ENCODE assay signal across 12 cellular contexts in the genomic region with DNA sequence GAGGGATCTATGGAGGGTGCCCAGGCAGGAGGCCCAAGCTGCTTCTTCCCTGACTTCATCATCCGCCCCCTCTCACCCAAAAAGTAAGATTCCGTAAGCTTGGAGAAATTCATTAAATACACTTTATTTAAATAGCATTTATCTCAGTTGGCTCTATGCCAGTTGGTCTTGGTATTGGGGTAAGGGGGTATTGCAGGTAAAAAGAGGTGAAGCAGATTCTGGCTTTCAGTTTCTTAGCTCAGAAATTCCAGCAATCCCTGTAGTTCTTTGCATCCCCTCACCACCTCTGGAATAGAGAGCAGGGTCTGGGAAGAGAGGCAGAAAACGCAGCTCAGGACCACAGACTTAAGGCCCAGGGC. TPM values are rescaled to one million over a fixed set of nuclear protein-coding genes. Genes with fewer than 3 reads are reported as not detected.
DNase-seq lines count a peak whose midpoint lies in the region; ATAC-seq, FAIRE-seq and TF ChIP-seq lines count a peak whose summit lies in the region.
"Had no signal": no experiment of that assay in that cellular context is flagged by ENCODE, and none has a peak within 500 bp of the region (broad histone marks: within the 10 kb centered on the region; RNA-seq: fewer than 3 reads in every experiment).

No MANE protein-coding gene starts in this region.

- in situ Hi-C loops in HepG2 (cut with HindIII; ENCODE audit: extremely low pct_ligation_motif_present, low pct_unique_long_range_greater_than_20kb): no loop called here

- intact Hi-C loops in Caco-2 (cut with micrococcal nuclease; ENCODE audit: unreplicated experiment): loop anchor here (2.0 to 10.0 kb wide), 3 partner anchors 21 to 243 kb away; partner anchors contain the start of genes IFT20, SPAG5, TNFAIP1 and UNC119
- intact Hi-C loops in HepG2 (cut with micrococcal nuclease; ENCODE audit: unreplicated experiment): no loop called here
- intact Hi-C loops in head of caudate nucleus (cut with DNase I): no loop called here

- TF ChIP-seq POLR2A in A549 (IDR thresholded peaks at IDR 0.05; ENCODE audit: low read length) (no peak), HepG2 (IDR thresholded peaks at IDR 0.05; ENCODE audit: insufficient read depth in 1 of 2, low read depth in 2 of 2, low read length in 2 of 2) (no peak)

- no peaks in the 10 kb centered on the region for H3K27me3 ChIP-seq in Caco-2 (replicated peaks; ENCODE audit: control insufficient read depth, insufficient read depth, low read length)
- no peaks in the 10 kb centered on the region for H3K27me3 ChIP-seq in SU-DHL-6 (ENCODE audit: low read length)
- no peaks in the 10 kb centered on the region for H3K27me3 ChIP-seq in HepG2 (ENCODE audit: control insufficient read depth in 1 of 2, insufficient read depth in 2 of 2, low read length in 2 of 2)
- H3K27me3 ChIP-seq: brain microvascular endothelial cell had no signal

- H3K9me3 Mint-ChIP-seq in Caco-2 (ENCODE audit: unreplicated experiment) (no peaks in the 10 kb centered on the region), progenitor cell of endocrine pancreas (ENCODE audit: low read depth) (no peaks in the 10 kb centered on the region)
- H3K9me3 Mint-ChIP-seq: activated T-cell treated with anti-CD3 and anti-CD28 coated beads, Interleukin-2, amount 50 U/mL, for 24 hours; memory B cell had no signal

- DNase-seq in A549 (ENCODE audit: low read depth in 1 of 2, low spot score in 1 of 2) (no peak), Caco-2 (no peak), HepG2 (ENCODE audit: low spot score) (no peak), head of caudate nucleus (no peak), OCI-M2 (lab: John Stamatoyannopoulos, UW; ENCODE audit: unreplicated experiment) (no peak), progenitor cell of endocrine pancreas (ENCODE audit: low spot score, unreplicated experiment) (no peak)

- H3K27me3 Mint-ChIP-seq in Caco-2 (ENCODE audit: insufficient read depth, unreplicated experiment) (no peaks in the 10 kb centered on the region), progenitor cell of endocrine pancreas (peaks cover 12% of the 10 kb centered on the region)
- H3K27me3 Mint-ChIP-seq: activated T-cell treated with anti-CD3 and anti-CD28 coated beads, Interleukin-2, amount 50 U/mL, for 24 hours; memory B cell had no signal

- no peak overlapping the region for H3K27ac ChIP-seq in A549
- peak overlapping the region; percentile 60 for H3K27ac ChIP-seq in SU-DHL-6 (ENCODE audit: low read depth, low read length)
- peak overlapping the region; percentile 52 for H3K27ac ChIP-seq in HepG2 (ENCODE audit: extremely low read length, insufficient read depth, low read length)
- H3K27ac ChIP-seq: brain microvascular endothelial cell had no signal

- H3K4me1 Mint-ChIP-seq in Caco-2 (ENCODE audit: low read depth, unreplicated experiment) (peaks cover 15% of the 10 kb centered on the region), progenitor cell of endocrine pancreas (ENCODE audit: low read depth) (peaks cover 4% of the 10 kb centered on the region)

- TF ChIP-seq EP300 in A549 (IDR thresholded peaks at IDR 0.05) (no peak), HepG2 (IDR thresholded peaks at IDR 0.05; ENCODE audit: low read depth in 2 of 2, low read length in 2 of 2) (no peak), HepG2 (CRISPR knock-in tag; IDR thresholded peaks at IDR 0.05; ENCODE audit: borderline replicate concordance) (no peak)

- no peak for TF ChIP-seq RAD21 in A549 (conservative IDR thresholded peaks at IDR 0.05 in 1 of 2, IDR thresholded peaks at IDR 0.05 in 1 of 2)
- no peak for TF ChIP-seq RAD21 in HepG2 (CRISPR knock-in tag; IDR thresholded peaks at IDR 0.05)

- CTCF ChIA-PET in A549 (lab: Yijun Ruan, JAX) (interaction anchor here (0.6 to 1.9 kb wide), 7 partner anchors 8 to 254 kb away, joined by 3 to 8 read pairs (median 6); no protein-coding TSS in a partner anchor), Caco-2 (lab: Charles Lee) (interaction anchor here (0.6 kb wide), 1 partner anchor 482 kb away, joined by 4 read pairs; no protein-coding TSS in a partner anchor), HepG2 (lab: Yijun Ruan, JAX; ENCODE audit: low intra/inter-chr PET ratio, low total read pairs) (no interaction called here)

- H2AFZ ChIP-seq in SU-DHL-6 (ENCODE audit: low read depth, low read length, severe bottlenecking) (no peak overlapping the region), HepG2 (ENCODE audit: low read length) (no peak overlapping the region)

- TF ChIP-seq CTCF in A549 (IDR thresholded peaks at IDR 0.05): no peak
- no peak for TF ChIP-seq CTCF in Caco-2 (IDR thresholded peaks at IDR 0.05; ENCODE audit: insufficient read depth in 1 of 2, low read depth in 1 of 2, low read length in 1 of 2, severe bottlenecking in 1 of 2, unreplicated experiment in 1 of 2)
- no peak for TF ChIP-seq CTCF in SU-DHL-6 (IDR thresholded peaks at IDR 0.05; ENCODE audit: insufficient read depth, low read length, poor library complexity, severe bottlenecking)
- no peak for TF ChIP-seq CTCF in HepG2 (CRISPR knock-in tag; IDR thresholded peaks at IDR 0.05)
- no peak for TF ChIP-seq CTCF in progenitor cell of endocrine pancreas (IDR thresholded peaks at IDR 0.05; ENCODE audit: unreplicated experiment)

- ATAC-seq in A549: no peak
- ATAC-seq in HepG2: no peak
- ATAC-seq in HG02973 (IDR thresholded peaks at IDR 0.05; ENCODE audit: unreplicated experiment): no peak

- H4K20me1 ChIP-seq in SU-DHL-6 (ENCODE audit: low read depth, low read length) (no peaks in the 10 kb centered on the region), HepG2 (ENCODE audit: insufficient read depth, low read length) (no peaks in the 10 kb centered on the region)

- H3K9ac ChIP-seq in SU-DHL-6 (ENCODE audit: low read length) (peak overlapping the region; percentile 30; the same call in 1 of the 2 replicates), HepG2 (ENCODE audit: insufficient read depth, low read depth, low read length) (no peak overlapping the region)

- H3K36me3 Mint-ChIP-seq in Caco-2 (ENCODE audit: insufficient read depth, unreplicated experiment): peaks cover 5% of the 10 kb centered on the region
- peaks cover 10% of the 10 kb centered on the region for H3K36me3 Mint-ChIP-seq in progenitor cell of endocrine pancreas (ENCODE audit: insufficient read depth)
- H3K36me3 Mint-ChIP-seq: memory B cell had no signal

- peaks cover 19% of the 10 kb centered on the region for H3F3A ChIP-seq in SU-DHL-6 (ENCODE audit: insufficient read depth)

- FAIRE-seq in A549 (lab: Jason Lieb, UNC) (no peak), HepG2 (lab: Jason Lieb, UNC) (no peak)

- H3K9me2 ChIP-seq in SU-DHL-6 (replicated peaks; ENCODE audit: insufficient read depth, low read length): no peaks in the 10 kb centered on the region

- H3K4me2 ChIP-seq in A549 (peak overlapping the region; percentile 36; the same call in 2 of the 3 replicates), SU-DHL-6 (ENCODE audit: low read depth, low read length, poor library complexity, severe bottlenecking) (peak overlapping the region; percentile 34), HepG2 (ENCODE audit: low read depth, low read length) (peak overlapping the region; percentile 28; the same call in 1 of the 2 replicates)

- 96% methylated on average over 3 of the region's 3 CpGs for WGBS in A549 (ENCODE audit: missing lambda C conversion rate)
- 100% methylated on average over 3 of the region's 3 CpGs for WGBS in HepG2 (ENCODE audit: low lambda C conversion rate)

- H3K4me3 Mint-ChIP-seq in Caco-2 (ENCODE audit: unreplicated experiment): no peak overlapping the region
- no peak overlapping the region for H3K4me3 Mint-ChIP-seq in progenitor cell of endocrine pancreas (ENCODE audit: low read depth)

- POLR2A ChIA-PET in A549 (lab: Yijun Ruan, JAX) (no interaction called here), Caco-2 (lab: Charles Lee) (no interaction called here), HepG2 (lab: Yijun Ruan, JAX) (interaction anchor here (1.3 to 1.4 kb wide), 2 partner anchors 22 to 67 kb away, joined by 7 to 8 read pairs; partner anchors contain the start of genes BLTP2 and SPAG5)

- H3K4me3 ChIP-seq in A549 (no peak overlapping the region), Caco-2 (ENCODE audit: low read depth, low read length) (no peak overlapping the region), SU-DHL-6 (ENCODE audit: insufficient read depth, low read length, poor library complexity, severe bottlenecking) (no peak overlapping the region), HepG2 (replicated peaks in 1 of 3; ENCODE audit: insufficient read depth in 1 of 3, low read depth in 2 of 3, low read length in 3 of 3) (no peak overlapping the region)

- H3K4me1 ChIP-seq in A549 (peaks cover 14% of the 10 kb centered on the region), Caco-2 (peaks cover 18% of the 10 kb centered on the region), HepG2 (ENCODE audit: insufficient read depth, low read length) (peaks cover 43% of the 10 kb centered on the region)

- H3K9me3 ChIP-seq in A549 (no peaks in the 10 kb centered on the region), Caco-2 (no peaks in the 10 kb centered on the region), SU-DHL-6 (ENCODE audit: insufficient read depth, low read length) (no peaks in the 10 kb centered on the region), HepG2 (ENCODE audit: low read length) (no peaks in the 10 kb centered on the region)
- H3K9me3 ChIP-seq: prostate gland had no signal

- BruUV-seq in Caco-2 (replicated peaks; lab: Mats Ljungman, UMichigan) (no TSS peak), HepG2 (replicated peaks; lab: Mats Ljungman, UMichigan) (no TSS peak)

- peaks cover 5% of the 10 kb centered on the region for H3K36me3 ChIP-seq in Caco-2 (ENCODE audit: control insufficient read depth, insufficient read depth, low read length)
- peaks cover 6% of the 10 kb centered on the region for H3K36me3 ChIP-seq in SU-DHL-6 (ENCODE audit: low read length)
- peaks cover 21 to 45% of the 10 kb centered on the region in 2 experiments for H3K36me3 ChIP-seq in HepG2 (replicated peaks in 1 of 2; ENCODE audit: control insufficient read depth in 1 of 2, insufficient read depth in 2 of 2, low read length in 2 of 2)
- H3K36me3 ChIP-seq: prostate gland had no signal

- peak overlapping the region; percentile 40 for H3K27ac Mint-ChIP-seq in Caco-2 (ENCODE audit: unreplicated experiment)
- H3K27ac Mint-ChIP-seq in progenitor cell of endocrine pancreas: no peak overlapping the region

- no peaks in the 10 kb centered on the region for H3K79me2 ChIP-seq in SU-DHL-6 (ENCODE audit: insufficient read depth, low read length)
- H3K79me2 ChIP-seq in HepG2 (ENCODE audit: insufficient read depth, low read length): peaks cover 4% of the 10 kb centered on the region

RNA-seq across cellular contexts. Expression of gene ALDOC, which starts 0.8 kb away (rescaled TPM):
- polyA plus RNA-seq in A549 (2011; rRNA removed) (6.3 and 10.1 TPM in 2 replicates), A549 (2017; fragmentation: RNase III; extraction: RNeasy Plus Mini Kit Qiagen cat#74134 plus additional on column Dnase treatment) (1.7 to 1.9 TPM (median 1.9 TPM) in 3 replicates), HepG2 (2011; rRNA removed) (60.9 and 86.5 TPM in 2 replicates)
- polyA plus RNA-seq in A549 (2012; cell fraction: cytosol; rRNA removed): 2.3 and 2.8 TPM in 2 replicates
- polyA plus RNA-seq in A549 (2012; cell fraction: nucleus; rRNA removed): 9.9 and 10.3 TPM in 2 replicates
- 7.4 and 7.6 TPM in 2 replicates for polyA minus RNA-seq in A549 (2011; rRNA and poly(A)+ RNA removed)
- total RNA-seq in Caco-2 (2022) (16.3 and 17.7 TPM in 2 replicates), HepG2 (2016; rRNA removed; fragmentation: Illumina TruSeq; extraction: Trizol) (15.4 and 16.9 TPM in 2 replicates), progenitor cell of endocrine pancreas (4.8 and 5.6 TPM in 2 replicates)
- 1.9 and 2.3 TPM in 2 replicates for total RNA-seq in HepG2 (2016; cell fraction: cytosol; rRNA removed; fragmentation: Illumina TruSeq; extraction: Trizol; ENCODE audit: low read depth)
- 14.8 and 19.1 TPM in 2 replicates for total RNA-seq in HepG2 (2016; cell fraction: insoluble cytoplasmic fraction; rRNA removed; fragmentation: Illumina TruSeq; extraction: Trizol)
- total RNA-seq in HepG2 (2016; cell fraction: membrane; rRNA removed; fragmentation: Illumina TruSeq; extraction: Trizol): 3.6 and 4.1 TPM in 2 replicates
- 5.5 and 6.5 TPM in 2 replicates for total RNA-seq in HepG2 (2016; cell fraction: nucleus; rRNA removed; fragmentation: Illumina TruSeq; extraction: Trizol)
- 88.3 and 89.2 TPM in 2 replicates for polyA plus RNA-seq in HepG2 (2011; cell fraction: cytosol; rRNA removed)
- 58.5 and 80.1 TPM in 2 replicates for polyA plus RNA-seq in HepG2 (2011; cell fraction: nucleus; rRNA removed)
- 60.0 and 69.4 TPM in 2 replicates for polyA plus RNA-seq in HepG2 (2012)
- polyA plus RNA-seq in HepG2 (2016; cell fraction: cytosol; fragmentation: Illumina TruSeq; extraction: Trizol; ENCODE audit: low read depth): 2.0 and 2.3 TPM in 2 replicates
- polyA plus RNA-seq in HepG2 (2016; cell fraction: insoluble cytoplasmic fraction; fragmentation: Illumina TruSeq; extraction: Trizol; ENCODE audit: low read depth): 19.5 and 24.0 TPM in 2 replicates
- 2.4 and 2.9 TPM in 2 replicates for polyA plus RNA-seq in HepG2 (2016; cell fraction: membrane; fragmentation: Illumina TruSeq; extraction: Trizol; ENCODE audit: low read depth)
- 7.6 and 8.5 TPM in 2 replicates for polyA plus RNA-seq in HepG2 (2016; cell fraction: nucleus; fragmentation: Illumina TruSeq; extraction: Trizol; ENCODE audit: insufficient read depth, low read depth)
- polyA minus RNA-seq in HepG2 (2011; rRNA and poly(A)+ RNA removed; ENCODE audit: low replicate concordance): 18.8 and 112 TPM in 2 replicates
- polyA minus RNA-seq in HepG2 (2011; cell fraction: cytosol; rRNA and poly(A)+ RNA removed): 37.7 and 51.5 TPM in 2 replicates
- 11.8 and 17.7 TPM in 2 replicates for polyA minus RNA-seq in HepG2 (2011; cell fraction: nucleus; rRNA and poly(A)+ RNA removed)

RNA-seq across cellular contexts. Expression of gene PIGS, which starts 6.1 kb away (rescaled TPM):
- polyA plus RNA-seq in A549 (2011; rRNA removed) (50.0 and 53.2 TPM in 2 replicates), A549 (2017; fragmentation: RNase III; extraction: RNeasy Plus Mini Kit Qiagen cat#74134 plus additional on column Dnase treatment) (46.6 to 53.3 TPM (median 53.2 TPM) in 3 replicates), HepG2 (2011; rRNA removed) (23.5 and 31.7 TPM in 2 replicates)
- polyA plus RNA-seq in A549 (2012; cell fraction: cytosol; rRNA removed): 55.8 and 70.1 TPM in 2 replicates
- polyA plus RNA-seq in A549 (2012; cell fraction: nucleus; rRNA removed): 87.3 and 89.3 TPM in 2 replicates
- 42.7 and 44.4 TPM in 2 replicates for polyA minus RNA-seq in A549 (2011; rRNA and poly(A)+ RNA removed)
- total RNA-seq in Caco-2 (2022) (78.2 and 99.6 TPM in 2 replicates), HepG2 (2016; rRNA removed; fragmentation: Illumina TruSeq; extraction: Trizol) (26.6 and 42.6 TPM in 2 replicates), progenitor cell of endocrine pancreas (65.0 and 68.2 TPM in 2 replicates)
- total RNA-seq in HepG2 (2016; cell fraction: cytosol; rRNA removed; fragmentation: Illumina TruSeq; extraction: Trizol; ENCODE audit: low read depth): 13.9 and 14.3 TPM in 2 replicates
- total RNA-seq in HepG2 (2016; cell fraction: insoluble cytoplasmic fraction; rRNA removed; fragmentation: Illumina TruSeq; extraction: Trizol): 23.4 and 47.4 TPM in 2 replicates
- total RNA-seq in HepG2 (2016; cell fraction: membrane; rRNA removed; fragmentation: Illumina TruSeq; extraction: Trizol): 32.6 and 37.9 TPM in 2 replicates
- total RNA-seq in HepG2 (2016; cell fraction: nucleus; rRNA removed; fragmentation: Illumina TruSeq; extraction: Trizol): 34.6 and 36.1 TPM in 2 replicates
- 29.9 and 34.2 TPM in 2 replicates for polyA plus RNA-seq in HepG2 (2011; cell fraction: cytosol; rRNA removed)
- polyA plus RNA-seq in HepG2 (2011; cell fraction: nucleus; rRNA removed): 62.5 and 62.8 TPM in 2 replicates
- 58.2 and 68.5 TPM in 2 replicates for polyA plus RNA-seq in HepG2 (2012)
- 17.4 and 20.1 TPM in 2 replicates for polyA plus RNA-seq in HepG2 (2016; cell fraction: cytosol; fragmentation: Illumina TruSeq; extraction: Trizol; ENCODE audit: low read depth)
- 27.8 and 30.3 TPM in 2 replicates for polyA plus RNA-seq in HepG2 (2016; cell fraction: insoluble cytoplasmic fraction; fragmentation: Illumina TruSeq; extraction: Trizol; ENCODE audit: low read depth)
- 34.6 and 35.4 TPM in 2 replicates for polyA plus RNA-seq in HepG2 (2016; cell fraction: membrane; fragmentation: Illumina TruSeq; extraction: Trizol; ENCODE audit: low read depth)
- 62.4 and 64.1 TPM in 2 replicates for polyA plus RNA-seq in HepG2 (2016; cell fraction: nucleus; fragmentation: Illumina TruSeq; extraction: Trizol; ENCODE audit: insufficient read depth, low read depth)
- polyA minus RNA-seq in HepG2 (2011; rRNA and poly(A)+ RNA removed; ENCODE audit: low replicate concordance): 43.4 and 53.5 TPM in 2 replicates
- 22.6 and 26.6 TPM in 2 replicates for polyA minus RNA-seq in HepG2 (2011; cell fraction: cytosol; rRNA and poly(A)+ RNA removed)
- 19.8 and 27.0 TPM in 2 replicates for polyA minus RNA-seq in HepG2 (2011; cell fraction: nucleus; rRNA and poly(A)+ RNA removed)

RNA-seq across cellular contexts. Expression of gene SPAG5, which starts 21.4 kb away (rescaled TPM):
- 111 and 123 TPM in 2 replicates for polyA plus RNA-seq in A549 (2011; rRNA removed)
- polyA plus RNA-seq in A549 (2012; cell fraction: cytosol; rRNA removed): 88.5 and 91.7 TPM in 2 replicates
- 142 and 199 TPM in 2 replicates for polyA plus RNA-seq in A549 (2012; cell fraction: nucleus; rRNA removed)
- 106 to 111 TPM (median 107 TPM) in 3 replicates for polyA plus RNA-seq in A549 (2017; fragmentation: RNase III; extraction: RNeasy Plus Mini Kit Qiagen cat#74134 plus additional on column Dnase treatment)
- 110 and 142 TPM in 2 replicates for polyA minus RNA-seq in A549 (2011; rRNA and poly(A)+ RNA removed)
- total RNA-seq in Caco-2 (2022): 113 TPM in 2 replicates
- 98.0 and 105 TPM in 2 replicates for total RNA-seq in HepG2 (2016; rRNA removed; fragmentation: Illumina TruSeq; extraction: Trizol)
- total RNA-seq in HepG2 (2016; cell fraction: cytosol; rRNA removed; fragmentation: Illumina TruSeq; extraction: Trizol; ENCODE audit: low read depth): 14.6 and 16.2 TPM in 2 replicates
- 98.5 and 112 TPM in 2 replicates for total RNA-seq in HepG2 (2016; cell fraction: insoluble cytoplasmic fraction; rRNA removed; fragmentation: Illumina TruSeq; extraction: Trizol)
- 35.4 and 39.1 TPM in 2 replicates for total RNA-seq in HepG2 (2016; cell fraction: membrane; rRNA removed; fragmentation: Illumina TruSeq; extraction: Trizol)
- total RNA-seq in HepG2 (2016; cell fraction: nucleus; rRNA removed; fragmentation: Illumina TruSeq; extraction: Trizol): 89.1 and 95.8 TPM in 2 replicates
- 28.2 and 41.4 TPM in 2 replicates for polyA plus RNA-seq in HepG2 (2011; rRNA removed)
- 22.7 and 32.5 TPM in 2 replicates for polyA plus RNA-seq in HepG2 (2011; cell fraction: cytosol; rRNA removed)
- 69.4 and 110 TPM in 2 replicates for polyA plus RNA-seq in HepG2 (2011; cell fraction: nucleus; rRNA removed)
- polyA plus RNA-seq in HepG2 (2012): 16.1 and 27.4 TPM in 2 replicates
- polyA plus RNA-seq in HepG2 (2016; cell fraction: cytosol; fragmentation: Illumina TruSeq; extraction: Trizol; ENCODE audit: low read depth): 9.9 and 10.2 TPM in 2 replicates
- polyA plus RNA-seq in HepG2 (2016; cell fraction: insoluble cytoplasmic fraction; fragmentation: Illumina TruSeq; extraction: Trizol; ENCODE audit: low read depth): 92.8 and 96.1 TPM in 2 replicates
- 20.0 and 23.8 TPM in 2 replicates for polyA plus RNA-seq in HepG2 (2016; cell fraction: membrane; fragmentation: Illumina TruSeq; extraction: Trizol; ENCODE audit: low read depth)
- polyA plus RNA-seq in HepG2 (2016; cell fraction: nucleus; fragmentation: Illumina TruSeq; extraction: Trizol; ENCODE audit: insufficient read depth, low read depth): 145 and 148 TPM in 2 replicates
- polyA minus RNA-seq in HepG2 (2011; rRNA and poly(A)+ RNA removed; ENCODE audit: low replicate concordance): 67.2 and 287 TPM in 2 replicates
- polyA minus RNA-seq in HepG2 (2011; cell fraction: cytosol; rRNA and poly(A)+ RNA removed): 18.6 and 22.3 TPM in 2 replicates
- polyA minus RNA-seq in HepG2 (2011; cell fraction: nucleus; rRNA and poly(A)+ RNA removed): 59.9 and 64.0 TPM in 2 replicates
- 69.4 and 77.8 TPM in 2 replicates for total RNA-seq in progenitor cell of endocrine pancreas

RNA-seq across cellular contexts. Expression of gene UNC119, which starts 25.0 kb away (rescaled TPM):
- polyA plus RNA-seq in A549 (2011; rRNA removed): 50.5 and 53.5 TPM in 2 replicates
- polyA plus RNA-seq in A549 (2012; cell fraction: cytosol; rRNA removed): 61.2 and 77.9 TPM in 2 replicates
- polyA plus RNA-seq in A549 (2012; cell fraction: nucleus; rRNA removed): 97.1 and 99.8 TPM in 2 replicates
- polyA plus RNA-seq in A549 (2017; fragmentation: RNase III; extraction: RNeasy Plus Mini Kit Qiagen cat#74134 plus additional on column Dnase treatment): 22.8 to 27.8 TPM (median 26.0 TPM) in 3 replicates
- polyA minus RNA-seq in A549 (2011; rRNA and poly(A)+ RNA removed): 34.9 and 42.0 TPM in 2 replicates
- 40.5 and 41.3 TPM in 2 replicates for total RNA-seq in Caco-2 (2022)
- 7.8 and 10.4 TPM in 2 replicates for total RNA-seq in HepG2 (2016; rRNA removed; fragmentation: Illumina TruSeq; extraction: Trizol)
- 5.0 and 5.9 TPM in 2 replicates for total RNA-seq in HepG2 (2016; cell fraction: cytosol; rRNA removed; fragmentation: Illumina TruSeq; extraction: Trizol; ENCODE audit: low read depth)
- 8.0 and 10.9 TPM in 2 replicates for total RNA-seq in HepG2 (2016; cell fraction: insoluble cytoplasmic fraction; rRNA removed; fragmentation: Illumina TruSeq; extraction: Trizol)
- total RNA-seq in HepG2 (2016; cell fraction: membrane; rRNA removed; fragmentation: Illumina TruSeq; extraction: Trizol): 7.4 and 9.1 TPM in 2 replicates
- 9.3 and 10.1 TPM in 2 replicates for total RNA-seq in HepG2 (2016; cell fraction: nucleus; rRNA removed; fragmentation: Illumina TruSeq; extraction: Trizol)
- polyA plus RNA-seq in HepG2 (2011; rRNA removed): 57.6 and 63.1 TPM in 2 replicates
- 25.1 and 34.9 TPM in 2 replicates for polyA plus RNA-seq in HepG2 (2011; cell fraction: cytosol; rRNA removed)
- polyA plus RNA-seq in HepG2 (2011; cell fraction: nucleus; rRNA removed): 72.7 and 85.1 TPM in 2 replicates
- 7.3 and 9.0 TPM in 2 replicates for polyA plus RNA-seq in HepG2 (2012)
- polyA plus RNA-seq in HepG2 (2016; cell fraction: cytosol; fragmentation: Illumina TruSeq; extraction: Trizol; ENCODE audit: low read depth): 6.0 and 6.7 TPM in 2 replicates
- 12.0 and 13.5 TPM in 2 replicates for polyA plus RNA-seq in HepG2 (2016; cell fraction: insoluble cytoplasmic fraction; fragmentation: Illumina TruSeq; extraction: Trizol; ENCODE audit: low read depth)
- polyA plus RNA-seq in HepG2 (2016; cell fraction: membrane; fragmentation: Illumina TruSeq; extraction: Trizol; ENCODE audit: low read depth): 9.2 and 10.9 TPM in 2 replicates
- polyA plus RNA-seq in HepG2 (2016; cell fraction: nucleus; fragmentation: Illumina TruSeq; extraction: Trizol; ENCODE audit: insufficient read depth, low read depth): 18.0 and 19.4 TPM in 2 replicates
- polyA minus RNA-seq in HepG2 (2011; rRNA and poly(A)+ RNA removed; ENCODE audit: low replicate concordance): 33.6 and 62.8 TPM in 2 replicates
- polyA minus RNA-seq in HepG2 (2011; cell fraction: cytosol; rRNA and poly(A)+ RNA removed): 6.5 and 12.7 TPM in 2 replicates
- 30.0 and 33.3 TPM in 2 replicates for polyA minus RNA-seq in HepG2 (2011; cell fraction: nucleus; rRNA and poly(A)+ RNA removed)
- 41.3 and 46.7 TPM in 2 replicates for total RNA-seq in progenitor cell of endocrine pancreas

RNA-seq across cellular contexts. Expression of gene RSKR, which starts 36.5 kb away (rescaled TPM):
- polyA plus RNA-seq in A549 (2011; rRNA removed) (18.7 and 22.0 TPM in 2 replicates), A549 (2017; fragmentation: RNase III; extraction: RNeasy Plus Mini Kit Qiagen cat#74134 plus additional on column Dnase treatment) (5.6 to 6.6 TPM (median 5.8 TPM) in 3 replicates), HepG2 (2011; rRNA removed) (8.6 and 10.4 TPM in 2 replicates)
- 7.5 and 9.0 TPM in 2 replicates for polyA plus RNA-seq in A549 (2012; cell fraction: cytosol; rRNA removed)
- polyA plus RNA-seq in A549 (2012; cell fraction: nucleus; rRNA removed): 39.4 and 70.0 TPM in 2 replicates
- 15.4 and 22.7 TPM in 2 replicates for polyA minus RNA-seq in A549 (2011; rRNA and poly(A)+ RNA removed)
- total RNA-seq in Caco-2 (2022) (15.7 and 18.9 TPM in 2 replicates), HepG2 (2016; rRNA removed; fragmentation: Illumina TruSeq; extraction: Trizol) (1.9 and 5.0 TPM in 2 replicates), progenitor cell of endocrine pancreas (35.5 and 36.7 TPM in 2 replicates)
- total RNA-seq in HepG2 (2016; cell fraction: cytosol; rRNA removed; fragmentation: Illumina TruSeq; extraction: Trizol; ENCODE audit: low read depth): 0.62 and 1.0 TPM in 2 replicates
- total RNA-seq in HepG2 (2016; cell fraction: insoluble cytoplasmic fraction; rRNA removed; fragmentation: Illumina TruSeq; extraction: Trizol): 0.83 and 5.2 TPM in 2 replicates
- total RNA-seq in HepG2 (2016; cell fraction: membrane; rRNA removed; fragmentation: Illumina TruSeq; extraction: Trizol): 0.48 and 0.93 TPM in 2 replicates
- total RNA-seq in HepG2 (2016; cell fraction: nucleus; rRNA removed; fragmentation: Illumina TruSeq; extraction: Trizol): 12.3 and 13.9 TPM in 2 replicates
- 1.6 TPM in 2 replicates for polyA plus RNA-seq in HepG2 (2011; cell fraction: cytosol; rRNA removed)
- 39.0 and 41.5 TPM in 2 replicates for polyA plus RNA-seq in HepG2 (2011; cell fraction: nucleus; rRNA removed)
- 3.7 and 5.6 TPM in 2 replicates for polyA plus RNA-seq in HepG2 (2012)
- polyA plus RNA-seq in HepG2 (2016; cell fraction: cytosol; fragmentation: Illumina TruSeq; extraction: Trizol; ENCODE audit: low read depth): 0.03 TPM in 1 of 2 replicates, not detected in the other
- 0.70 and 1.3 TPM in 2 replicates for polyA plus RNA-seq in HepG2 (2016; cell fraction: insoluble cytoplasmic fraction; fragmentation: Illumina TruSeq; extraction: Trizol; ENCODE audit: low read depth)
- polyA plus RNA-seq in HepG2 (2016; cell fraction: membrane; fragmentation: Illumina TruSeq; extraction: Trizol; ENCODE audit: low read depth): 0.22 and 0.43 TPM in 2 replicates
- 33.1 and 34.5 TPM in 2 replicates for polyA plus RNA-seq in HepG2 (2016; cell fraction: nucleus; fragmentation: Illumina TruSeq; extraction: Trizol; ENCODE audit: insufficient read depth, low read depth)
- polyA minus RNA-seq in HepG2 (2011; rRNA and poly(A)+ RNA removed; ENCODE audit: low replicate concordance): 12.9 and 33.2 TPM in 2 replicates
- 1.1 and 2.8 TPM in 2 replicates for polyA minus RNA-seq in HepG2 (2011; cell fraction: cytosol; rRNA and poly(A)+ RNA removed)
- 27.9 and 31.6 TPM in 2 replicates for polyA minus RNA-seq in HepG2 (2011; cell fraction: nucleus; rRNA and poly(A)+ RNA removed)

Comparison
In these comparisons a context has a peak if more than half of its experiments do, and no peak if none do; other contexts are left out.
1. H3K27ac ChIP-seq: peak in SU-DHL-6 (single experiment) and HepG2 (single experiment); none in A549 (0 of 2).
2. Peak in every context shown above with its lines, with median percentiles within 50 percentile points of each other: H3K4me2 ChIP-seq.